ENCODE assay signal across 35 cellular contexts in the genomic region with DNA sequence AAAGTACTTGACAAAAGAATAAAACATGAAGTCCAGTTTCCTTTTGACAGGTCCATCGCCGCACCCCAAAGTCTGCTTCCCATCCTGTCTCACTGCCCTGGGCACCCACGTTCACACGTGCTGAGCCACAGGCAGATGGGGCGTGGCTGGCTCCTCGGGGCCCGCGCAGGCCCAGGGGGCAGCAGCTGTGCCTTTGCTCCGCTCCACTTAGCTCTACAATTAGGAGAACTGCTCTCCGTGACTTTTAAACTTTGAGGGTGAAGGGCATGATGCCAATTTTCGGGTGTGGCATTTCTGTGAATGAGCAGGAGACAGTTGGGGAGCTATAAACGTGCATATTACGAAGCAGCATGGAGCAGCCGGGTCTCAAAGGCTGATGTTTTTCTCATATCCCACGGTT.
"Had no signal": no experiment of that assay in that cellular context is flagged by ENCODE, and none has a peak within 500 bp of the region (broad histone marks: within the 10 kb centered on the region; RNA-seq: fewer than 3 reads in every experiment).

No MANE protein-coding gene starts in this region.

- DNase-seq: activated CD4-positive, alpha-beta memory T cell treated with anti-CD3 and anti-CD28 coated beads, Interleukin-2, amount 10 ng/mL, durations not matched to agents 7 days and 5 days; activated CD4-positive, alpha-beta T cell treated with anti-CD3 and anti-CD28 coated beads for 1 hour; activated CD4-positive, alpha-beta T cell treated with anti-CD3 and anti-CD28 coated beads, Interleukin-2, amount 10 ng/mL, durations not matched to agents 7 days and 5 days; activated CD8-positive, alpha-beta memory T cell treated with anti-CD3 and anti-CD28 coated beads, Interleukin-2, amount 50 U/mL, for 48 hours; activated gamma-delta T cell; activated naive CD4-positive, alpha-beta T cell treated with anti-CD3 and anti-CD28 coated beads, Interleukin-2, amount 10 ng/mL, durations not matched to agents 7 days and 5 days; activated naive CD8-positive, alpha-beta T cell treated with anti-CD3 and anti-CD28 coated beads, Interleukin-2, amount 10 ng/mL, durations not matched to agents 7 days and 5 days; activated T-cell treated with anti-CD3 and anti-CD28 coated beads, Interleukin-2, amount 50 U/mL, for 24 hours; cerebellar nuclear complex; dorsolateral prefrontal cortex; effector memory CD8-positive, alpha-beta T cell; erythroblast; gastrocnemius medialis; glutamatergic neuron; islet precursor cell; mammary epithelial cell; naive B cell; nephron progenitor cell; ovary; stimulated activated CD4-positive, alpha-beta T cell treated with anti-CD3 and anti-CD28 coated beads, Interleukin-1b, Interleukin-23, amount 100 ng/mL, for 48 hours; stimulated activated CD4-positive, alpha-beta T cell treated with anti-CD3 and anti-CD28 coated beads, Interleukin-4, amount 100 ng/mL, for 4 hours; stimulated activated CD8-positive, alpha-beta memory T cell treated with anti-CD3 and anti-CD28 coated beads, Interleukin-4, amount 100 ng/mL, for 48 hours; stimulated activated naive CD8-positive, alpha-beta T cell treated with anti-CD3 and anti-CD28 coated beads, Interleukin-15, amount 100 ng/mL, for 72 hours; substantia nigra; T1000 had no signal

- H3K9me3 ChIP-seq: ascending aorta, gastrocnemius medialis, neutrophil, ovary, upper lobe of left lung, vagina had no signal

- ATAC-seq: effector memory CD8-positive, alpha-beta T cell; gastrocnemius medialis; sciatic nerve; stimulated activated memory B cell treated with anti-CD40 and anti-IgM and Interleukin-4, amounts not matched to agents 10 μg/mL and 1 μg/mL and 100 μg/mL, for 72 hours; stimulated activated naive CD8-positive, alpha-beta T cell treated with anti-CD3 and anti-CD28 coated beads, Interleukin-15, amount 100 ng/mL, for 72 hours; WTC11 had no signal

- H3K27ac ChIP-seq: ascending aorta, coronary artery, gastrocnemius medialis, neutrophil, ovary, upper lobe of left lung, vagina had no signal

- H3K27me3 ChIP-seq: ascending aorta, cardiac muscle cell, dorsolateral prefrontal cortex, gastrocnemius medialis, neutrophil, ovary, upper lobe of left lung, vagina had no signal

- H3K4me2 ChIP-seq: smooth muscle cell had no signal

- H3K4me3 ChIP-seq: ascending aorta, cardiac muscle cell, coronary artery, dorsolateral prefrontal cortex, gastrocnemius medialis, ovary, smooth muscle cell, upper lobe of left lung, vagina had no signal

- H3K36me3 ChIP-seq: ascending aorta, cardiac muscle cell, gastrocnemius medialis, neutrophil, ovary, upper lobe of left lung, vagina had no signal

- H3K4me1 ChIP-seq: ascending aorta, gastrocnemius medialis, upper lobe of left lung had no signal
